In genomic region chr4:87896020-87896621, GRCh38 we compare ENCODE assay signal across 8 cellular contexts.
DNase-seq lines count a peak whose midpoint lies in the region; ATAC-seq and TF ChIP-seq lines count a peak whose summit lies in the region.

No MANE protein-coding gene starts in this region.

- H3K27ac ChIP-seq in SJSA1, result peak overlapping the region; percentile 69

- DNase-seq in activated CD4-positive, alpha-beta T cell treated with anti-CD3 and anti-CD28 coated beads for 48 hours, result peak; percentile 39
- no peak for DNase-seq in activated CD4-positive, alpha-beta T cell treated with anti-CD3 and anti-CD28 coated beads for 1 hour
- peak; percentile 81 to 88 for DNase-seq in SJSA1 (ENCODE audit: low read depth in 1 of 2, low spot score in 2 of 2)
- DNase-seq in fibroblast of mammary gland (ENCODE audit: low read depth), result peak; percentile 83
- DNase-seq in sciatic nerve (ENCODE audit: low spot score), result no peak
- DNase-seq in NCI-H526 (lab: John Stamatoyannopoulos, UW), result no peak
- no peak for DNase-seq in NCI-H524 treated with DMSO at 0.1 percent for 48 hours (lab: John Stamatoyannopoulos, UW)

- H3K36me3 ChIP-seq in SJSA1, result no peaks in the 10 kb centered on the region

- H3K27me3 ChIP-seq in SJSA1 (replicated peaks), result no peaks in the 10 kb centered on the region

- no peaks in the 10 kb centered on the region; the same call in 1 of the 2 replicates for H3K9me3 ChIP-seq in SJSA1 (replicated peaks)

- intact Hi-C loops in sciatic nerve (cut with DNase I), result no loop called here

- H3K4me1 ChIP-seq in SJSA1 (replicated peaks), result peaks cover 24% of the 10 kb centered on the region

- ATAC-seq in sciatic nerve, result peak; percentile 68
- no peak for ATAC-seq in GM21447 (IDR thresholded peaks at IDR 0.05; ENCODE audit: unreplicated experiment)

- TF ChIP-seq CTCF in fibroblast of mammary gland (conservative IDR thresholded peaks at IDR 0.05; ENCODE audit: control insufficient read depth, insufficient read depth, low read depth, low read length), result no peak

- H3K4me3 ChIP-seq in SJSA1 (no peak overlapping the region), fibroblast of mammary gland (ENCODE audit: control insufficient read depth, low read depth, low read length) (no peak overlapping the region)

Comparison
In these comparisons a context has a peak if more than half of its experiments do, and no peak if none do; other contexts are left out.
1. DNase-seq: peak in activated CD4-positive, alpha-beta T cell treated with anti-CD3 and anti-CD28 coated beads for 48 hours (single experiment), SJSA1 (2 of 2) and fibroblast of mammary gland (single experiment); none in activated CD4-positive, alpha-beta T cell treated with anti-CD3 and anti-CD28 coated beads for 1 hour (single experiment), sciatic nerve (single experiment), NCI-H526 (0 of 2) and NCI-H524 treated with DMSO at 0.1 percent for 48 hours (single experiment).